Comparison of ENCODE assay signal across 9 cellular contexts in genomic region chr5:38666668-38667498, GRCh38.
A peak's percentile ranks its signal among the peaks of the same experiment; 100 is the strongest.
DNase-seq lines count a peak whose midpoint lies in the region; ATAC-seq, FAIRE-seq and TF ChIP-seq lines count a peak whose summit lies in the region.
"Had no signal": no experiment of that assay in that cellular context is flagged by ENCODE, and none has a peak within 500 bp of the region (broad histone marks: within the 10 kb centered on the region; RNA-seq: fewer than 3 reads in every experiment).

No MANE protein-coding gene starts in this region.

- peak; percentile 68 for TF ChIP-seq CTCF in AG10803 (conservative IDR thresholded peaks at IDR 0.05; ENCODE audit: low read length)
- peak; percentile 53 for TF ChIP-seq CTCF in liver (IDR thresholded peaks at IDR 0.05; ENCODE audit: low read depth, low read length, missing input control)
- TF ChIP-seq CTCF in Peyer's patch (IDR thresholded peaks at IDR 0.05) = peak in 1 of 6 experiments; percentile 6

- 69% methylated on average over 5 of the region's 5 CpGs for WGBS in liver
- WGBS in small intestine, 3 donors = 53 to 72% (median 55%) methylated on average over 5 of the region's 5 CpGs
- no CpG with 5 or more reads among the region's 5 CpGs for WGBS in neuronal stem cell (ENCODE audit: extremely low coverage in 2 of 2, insufficient read length in 2 of 2, insufficient replicate concordance in 1 of 2), 2 donors

- DNase-seq in AG10803 (ENCODE audit: low read depth) (peak; percentile 26), HS-5 (ENCODE audit: low read depth) (peak; percentile 14), brain pericyte (ENCODE audit: low read depth, low spot score) (peak; percentile 58), small intestine (no peak), neuronal stem cell (ENCODE audit: low spot score) (no peak), Peyer's patch (no peak)

- H3K9me3 Mint-ChIP-seq in activated T-helper 17 cell treated with anti-CD3 and anti-CD28 coated beads, Interleukin-2, amount 50 U/mL, for 72 hours = no peaks in the 10 kb centered on the region

- H3K36me3 ChIP-seq in liver (ENCODE audit: control insufficient read depth in 4 of 4, insufficient read depth in 3 of 4, low read depth in 1 of 4, low read length in 3 of 4) (no peaks in the 10 kb centered on the region), small intestine (ENCODE audit: control insufficient read depth in 2 of 2, insufficient read depth in 2 of 2, low read length in 2 of 2) (no peaks in the 10 kb centered on the region), neuronal stem cell (replicated peaks in 1 of 2; ENCODE audit: control insufficient read depth in 2 of 2, insufficient read depth in 2 of 2, low read length in 2 of 2) (no peaks in the 10 kb centered on the region), Peyer's patch (no peaks in the 10 kb centered on the region)

- H3K9ac ChIP-seq in liver (ENCODE audit: low read depth in 1 of 2, low read length in 2 of 2) (no peak overlapping the region), neuronal stem cell (ENCODE audit: low read depth, low read length, poor library complexity) (no peak overlapping the region)

- no peak overlapping the region for H3K18ac ChIP-seq in neuronal stem cell (ENCODE audit: low read length)

- FAIRE-seq in small intestine (lab: Jason Lieb, UNC) = no peak

- no peak for TF ChIP-seq POLR2A in Peyer's patch (IDR thresholded peaks at IDR 0.05)

- H3K4me3 ChIP-seq in AG10803 (ENCODE audit: low read length) (no peak overlapping the region), liver (ENCODE audit: low read depth in 1 of 3, low read length in 3 of 3) (no peak overlapping the region), small intestine (ENCODE audit: low read depth in 1 of 2, low read length in 2 of 2) (no peak overlapping the region), neuronal stem cell (ENCODE audit: low read length in 2 of 2) (no peak overlapping the region), Peyer's patch (no peak overlapping the region)

- H2BK12ac ChIP-seq in neuronal stem cell (ENCODE audit: low read length) = no peak overlapping the region

- no peak overlapping the region for H3K23ac ChIP-seq in neuronal stem cell (ENCODE audit: low read depth, low read length, poor library complexity)

- no peak overlapping the region for H3K14ac ChIP-seq in neuronal stem cell (ENCODE audit: low read length)

- H3K4me2 ChIP-seq in neuronal stem cell (ENCODE audit: insufficient read depth, low read length, poor library complexity, severe bottlenecking) = no peak overlapping the region

- H3K27me3 ChIP-seq in liver (ENCODE audit: control insufficient read depth in 4 of 4, insufficient read depth in 4 of 4, low read length in 3 of 4) = peaks cover 0 to 21% (median 1%) of the 10 kb centered on the region in 4 donors
- no peaks in the 10 kb centered on the region for H3K27me3 ChIP-seq in small intestine (ENCODE audit: control insufficient read depth in 2 of 2, insufficient read depth in 2 of 2, low read length in 2 of 2)
- no peaks in the 10 kb centered on the region for H3K27me3 ChIP-seq in neuronal stem cell (ENCODE audit: control insufficient read depth in 3 of 3, insufficient read depth in 3 of 3, low read depth in 1 of 3, low read length in 3 of 3)
- no peaks in the 10 kb centered on the region for H3K27me3 ChIP-seq in Peyer's patch

- no peaks in the 10 kb centered on the region for H3K4me1 ChIP-seq in liver (ENCODE audit: control insufficient read depth in 4 of 4, insufficient read depth in 4 of 4, low read length in 3 of 4)
- H3K4me1 ChIP-seq in small intestine (ENCODE audit: control insufficient read depth in 2 of 2, insufficient read depth in 1 of 2, low read depth in 1 of 2, low read length in 1 of 2) = no peaks in the 10 kb centered on the region
- H3K4me1 ChIP-seq in neuronal stem cell (ENCODE audit: control insufficient read depth in 2 of 2, insufficient read depth in 1 of 2, low read depth in 1 of 2, low read length in 2 of 2) = no peaks in the 10 kb centered on the region
- no peaks in the 10 kb centered on the region for H3K4me1 ChIP-seq in Peyer's patch

- H3K79me1 ChIP-seq in neuronal stem cell (ENCODE audit: low read depth, low read length) = no peaks in the 10 kb centered on the region

- H4K8ac ChIP-seq in neuronal stem cell (ENCODE audit: low read depth, low read length) = no peak overlapping the region

- TF ChIP-seq RAD21 in liver (IDR thresholded peaks at IDR 0.05) = peak; percentile 76 to 85

- H2BK5ac ChIP-seq in neuronal stem cell (ENCODE audit: low read length) = no peak overlapping the region

- H2BK120ac ChIP-seq in neuronal stem cell (ENCODE audit: low read depth, low read length) = no peak overlapping the region

- H4K91ac ChIP-seq in neuronal stem cell (ENCODE audit: low read depth, low read length, poor library complexity) = no peak overlapping the region

- no peak overlapping the region for H3K4me3 Mint-ChIP-seq in activated T-helper 17 cell treated with anti-CD3 and anti-CD28 coated beads, Interleukin-2, amount 50 U/mL, for 72 hours
- H3K4me3 Mint-ChIP-seq: activated naive CD8-positive, alpha-beta T cell had no signal

- no peak overlapping the region for H2AK5ac ChIP-seq in neuronal stem cell (ENCODE audit: low read depth, low read length)

- H3K4ac ChIP-seq in neuronal stem cell (ENCODE audit: low read length) = no peak overlapping the region

- no peaks in the 10 kb centered on the region for H3K4me1 Mint-ChIP-seq in activated T-helper 17 cell treated with anti-CD3 and anti-CD28 coated beads, Interleukin-2, amount 50 U/mL, for 72 hours

- no peaks in the 10 kb centered on the region for H3K36me3 Mint-ChIP-seq in activated T-helper 17 cell treated with anti-CD3 and anti-CD28 coated beads, Interleukin-2, amount 50 U/mL, for 72 hours (ENCODE audit: low read depth)
- H3K36me3 Mint-ChIP-seq: activated naive CD8-positive, alpha-beta T cell had no signal

- H3K27me3 Mint-ChIP-seq in activated T-helper 17 cell treated with anti-CD3 and anti-CD28 coated beads, Interleukin-2, amount 50 U/mL, for 72 hours = peaks cover 21% of the 10 kb centered on the region

- H2BK15ac ChIP-seq in neuronal stem cell (ENCODE audit: low read length) = no peak overlapping the region

- no peak overlapping the region for H3K27ac Mint-ChIP-seq in activated T-helper 17 cell treated with anti-CD3 and anti-CD28 coated beads, Interleukin-2, amount 50 U/mL, for 72 hours
- H3K27ac Mint-ChIP-seq: activated naive CD8-positive, alpha-beta T cell had no signal

- no peak overlapping the region for H3K27ac ChIP-seq in liver (ENCODE audit: low read depth in 1 of 2, low read length in 2 of 2)
- no peak overlapping the region for H3K27ac ChIP-seq in small intestine (ENCODE audit: low read depth in 1 of 2, low read length in 1 of 2)
- no peak overlapping the region for H3K27ac ChIP-seq in neuronal stem cell (replicated peaks; ENCODE audit: low read length)
- no peak overlapping the region for H3K27ac ChIP-seq in Peyer's patch

- no peak for ATAC-seq in activated T-helper 17 cell treated with anti-CD3 and anti-CD28 coated beads, Interleukin-2, amount 50 U/mL, for 72 hours (replicated peaks)

- H3K9me3 ChIP-seq in liver (ENCODE audit: control insufficient read depth in 4 of 4, low read length in 3 of 4) = no peaks in the 10 kb centered on the region
- H3K9me3 ChIP-seq in small intestine (ENCODE audit: control insufficient read depth, low read depth) = no peaks in the 10 kb centered on the region
- no peaks in the 10 kb centered on the region for H3K9me3 ChIP-seq in neuronal stem cell (replicated peaks in 1 of 2; ENCODE audit: control insufficient read depth in 2 of 2, insufficient read depth in 1 of 2, low read depth in 1 of 2, low read length in 2 of 2)
- H3K9me3 ChIP-seq in Peyer's patch = no peaks in the 10 kb centered on the region

- no peak overlapping the region for H2AFZ ChIP-seq in neuronal stem cell (ENCODE audit: low read length)

TF ChIP-seq in liver, 16 proteins besides CTCF, POLR2A, EP300 and RAD21:
- TF ChIP-seq MAX (IDR thresholded peaks at IDR 0.05) = peak; percentile 21
- no peak for TF ChIP-seq HNF4A (conservative IDR thresholded peaks at IDR 0.05)
- no peak for TF ChIP-seq HNF4G (IDR thresholded peaks at IDR 0.05)
- peak in 1 of 2 donors; percentile 10 for TF ChIP-seq RXRA (IDR thresholded peaks at IDR 0.05)
- no peak for TF ChIP-seq GABPA (IDR thresholded peaks at IDR 0.05 in 1 of 2, conservative IDR thresholded peaks at IDR 0.05 in 1 of 2)
- no peak for TF ChIP-seq FOXA1 (IDR thresholded peaks at IDR 0.05)
- TF ChIP-seq SP1 (IDR thresholded peaks at IDR 0.05) = no peak
TF ChIP-seq in liver: peak in this region for 2.

Comparison
In these comparisons a context has a peak if more than half of its experiments do, and no peak if none do; other contexts are left out.
1. DNase-seq: peak in AG10803 (single experiment), HS-5 (single experiment) and brain pericyte (single experiment); none in small intestine (single experiment), neuronal stem cell (single experiment) and Peyer's patch (0 of 3).